Comparison of ENCODE assay signal across 8 cellular contexts in genomic region chr1:38872401-38873026, GRCh38. TPM values are rescaled to one million over a fixed set of nuclear protein-coding genes. Genes with fewer than 3 reads are reported as not detected.
DNase-seq lines count a peak whose midpoint lies in the region; ATAC-seq and TF ChIP-seq lines count a peak whose summit lies in the region.

No MANE protein-coding gene starts in this region.

- no peak for DNase-seq in activated CD4-positive, CD25-positive, alpha-beta regulatory T cell treated with anti-CD3 and anti-CD28 coated beads, Interleukin-2, amount 50 U/mL, for 72 hours
- DNase-seq in RPMI8226: peak; percentile 59
- DNase-seq in brain microvascular endothelial cell: no peak
- peak; percentile 29 to 47 for DNase-seq in left colon
- DNase-seq in stimulated activated CD8-positive, alpha-beta memory T cell treated with anti-CD3 and anti-CD28 coated beads, Interleukin-4, amount 100 ng/mL, for 48 hours: peak; percentile 59
- DNase-seq in NCI-H2196 treated with DMSO at 0.1 percent for 48 hours (lab: John Stamatoyannopoulos, UW; ENCODE audit: unreplicated experiment): no peak

- no peak overlapping the region for H3K27ac ChIP-seq in brain microvascular endothelial cell

- H3K4me3 ChIP-seq in brain microvascular endothelial cell (ENCODE audit: low read depth, low read length): peak overlapping the region; percentile 89

- H3K36me3 ChIP-seq in brain microvascular endothelial cell (replicated peaks): no peaks in the 10 kb centered on the region

- in situ Hi-C loops in brain microvascular endothelial cell (cut with HindIII; ENCODE audit: low pct_ligation_motif_present, low sequenced_read_pairs): no loop called here

- no peaks in the 10 kb centered on the region for H3K27me3 ChIP-seq in brain microvascular endothelial cell (replicated peaks)

- intact Hi-C loops in left colon (cut with DNase I, micrococcal nuclease): no loop called here

- no peak for TF ChIP-seq CTCF in brain microvascular endothelial cell (IDR thresholded peaks at IDR 0.05; ENCODE audit: low read depth, low read length, missing control alignments)

- peak; percentile 3 to 14 for ATAC-seq in activated CD4-positive, CD25-positive, alpha-beta regulatory T cell treated with anti-CD3 and anti-CD28 coated beads, Interleukin-2, amount 50 U/mL, for 24 hours
- peak; percentile 20 for ATAC-seq in HG03039 (IDR thresholded peaks at IDR 0.05; ENCODE audit: unreplicated experiment)
- ATAC-seq in left colon: peak; percentile 33

RNA-seq across cellular contexts. Expression of gene MYCBP, which starts 0.6 kb away (rescaled TPM):
- total RNA-seq in left colon: 10 to 100 TPM; 32.7 to 39.3 TPM

RNA-seq across cellular contexts. Expression of gene GJA9, which starts 8.9 kb away (rescaled TPM):
- 1 to 10 TPM; 1.2 to 1.4 TPM for total RNA-seq in left colon

RNA-seq across cellular contexts. Expression of gene RRAGC, which starts 12.9 kb away (rescaled TPM):
- 10 to 100 TPM; 30.7 to 37.9 TPM for total RNA-seq in left colon

Comparison
In these comparisons a context has a peak if more than half of its experiments do, and no peak if none do; other contexts are left out.
1. DNase-seq: peak in RPMI8226 (single experiment), left colon (2 of 2) and stimulated activated CD8-positive, alpha-beta memory T cell treated with anti-CD3 and anti-CD28 coated beads, Interleukin-4, amount 100 ng/mL, for 48 hours (single experiment); none in activated CD4-positive, CD25-positive, alpha-beta regulatory T cell treated with anti-CD3 and anti-CD28 coated beads, Interleukin-2, amount 50 U/mL, for 72 hours (single experiment), brain microvascular endothelial cell (single experiment) and NCI-H2196 treated with DMSO at 0.1 percent for 48 hours (single experiment).
2. Peak in every context shown above with its lines, with median percentiles within 50 percentile points of each other: ATAC-seq.